ENCODE assay signal across 1 cellular context in the genomic region with DNA sequence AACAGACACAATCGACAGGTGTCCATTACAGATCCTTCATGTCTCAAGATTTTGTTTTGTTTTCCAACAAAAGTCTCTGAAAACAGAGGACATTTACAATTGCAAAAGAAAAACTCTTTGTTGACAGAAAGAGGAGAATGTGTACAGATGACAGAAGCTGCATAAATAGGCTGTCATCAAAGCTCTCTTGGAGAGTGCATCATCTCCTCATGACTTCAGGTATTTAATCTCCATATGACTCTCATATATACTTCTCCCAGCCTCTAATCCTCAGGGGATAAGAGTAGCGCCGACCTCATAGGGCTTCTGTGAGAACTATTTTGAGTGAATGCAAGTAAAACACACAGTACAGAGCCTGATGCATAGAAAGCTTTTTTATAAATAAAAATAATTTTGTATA.
TF ChIP-seq lines count a peak whose summit lies in the region.

No MANE protein-coding gene starts in this region.

TF ChIP-seq in IMR-90, 13 proteins besides CTCF, POLR2A, EP300 and RAD21:
- TF ChIP-seq FOS (IDR thresholded peaks at IDR 0.05; ENCODE audit: low read depth, low read length) (no peak), ELK1 (IDR thresholded peaks at IDR 0.05; ENCODE audit: borderline replicate concordance, low read depth, low read length) (no peak), USF2 (IDR thresholded peaks at IDR 0.05; ENCODE audit: low read depth, low read length) (no peak), CEBPB (IDR thresholded peaks at IDR 0.05; ENCODE audit: low read depth, low read length) (no peak), MAZ (IDR thresholded peaks at IDR 0.05; ENCODE audit: borderline replicate concordance, low read depth, low read length) (no peak), NFE2L2 (IDR thresholded peaks at IDR 0.05; ENCODE audit: low read depth, low read length) (no peak), BHLHE40 (IDR thresholded peaks at IDR 0.05; ENCODE audit: low read depth, low read length) (no peak), MXI1 (IDR thresholded peaks at IDR 0.05; ENCODE audit: borderline replicate concordance, low read depth, low read length) (no peak)
